ENCODE assay signal across 8 cellular contexts in the genomic region with DNA sequence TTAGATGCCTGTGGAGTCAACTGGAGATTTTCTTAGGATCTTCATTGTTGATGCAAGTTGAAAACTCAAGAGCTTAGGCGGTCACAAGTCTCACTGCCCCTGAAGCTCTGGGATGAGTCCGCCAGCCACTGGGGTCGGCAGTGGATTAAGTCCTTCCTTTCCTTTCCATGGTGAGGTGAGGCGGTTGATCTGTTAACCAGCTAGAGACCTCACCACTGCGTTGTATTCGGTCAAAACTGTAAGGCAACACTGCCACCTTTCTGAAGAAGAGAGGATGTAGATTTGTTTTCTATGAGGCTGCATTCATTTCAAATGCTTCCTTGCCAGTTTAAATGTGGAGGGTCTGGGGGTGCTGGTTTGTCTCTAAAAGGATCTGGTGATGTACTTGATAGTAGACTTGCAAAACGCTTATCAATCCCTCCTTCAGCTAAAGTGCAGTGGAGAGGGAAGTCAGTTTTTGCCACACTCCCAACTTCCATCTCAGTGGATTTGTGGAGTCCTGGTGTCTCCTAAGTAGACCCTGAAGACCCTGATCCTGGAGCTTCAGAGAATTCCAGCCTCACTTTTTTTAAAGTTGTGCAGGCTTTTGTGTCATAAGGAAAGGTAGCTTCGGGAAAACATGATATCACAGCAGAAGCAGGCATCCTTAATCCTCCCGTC. TPM values are rescaled to one million over a fixed set of nuclear protein-coding genes. Genes with fewer than 3 reads are reported as not detected.
A peak's percentile ranks its signal among the peaks of the same experiment; 100 is the strongest.
DNase-seq lines count a peak whose midpoint lies in the region; ATAC-seq and TF ChIP-seq lines count a peak whose summit lies in the region.

No MANE protein-coding gene starts in this region.

- no peak for TF ChIP-seq POLR2A in body of pancreas (IDR thresholded peaks at IDR 0.05)

- peak; percentile 12 for DNase-seq in COLO829 (ENCODE audit: low spot score)
- DNase-seq in HuH-7.5 (ENCODE audit: low spot score), result peak; percentile 16
- DNase-seq in body of pancreas, result peak in 2 of 4 donors; percentile 6 to 15
- DNase-seq in kidney tubule cell (ENCODE audit: low spot score), result peak; percentile 68
- no peak for DNase-seq in NOMO-1 treated with dmso at 0.1 percent for 144 hours (lab: John Stamatoyannopoulos, UW; ENCODE audit: unreplicated experiment)
- no peak for DNase-seq in activated naive CD4-positive, alpha-beta T cell treated with anti-CD3 and anti-CD28 coated beads, Interleukin-2, amount 50 U/mL, for 72 hours (ENCODE audit: low spot score in 2 of 2)

- H3K9me3 ChIP-seq in body of pancreas, result no peaks in the 10 kb centered on the region

- intact Hi-C loops in body of pancreas (cut with DNase I), result no loop called here

- TF ChIP-seq CTCF in body of pancreas (IDR thresholded peaks at IDR 0.05), result peak in 6 of 7 experiments; percentile 11 to 49 (median 42)

- H3K36me3 ChIP-seq in body of pancreas (replicated peaks in 1 of 2; ENCODE audit: insufficient read depth in 1 of 2, low read depth in 2 of 2) (no peaks in the 10 kb centered on the region), urinary bladder (ENCODE audit: insufficient read depth) (no peaks in the 10 kb centered on the region)

- H3K27ac ChIP-seq in body of pancreas, result no peak overlapping the region
- no peak overlapping the region for H3K27ac ChIP-seq in urinary bladder (ENCODE audit: low read depth)

- no peaks in the 10 kb centered on the region for H3K9me3 Mint-ChIP-seq in activated naive CD4-positive, alpha-beta T cell treated with anti-CD3 and anti-CD28 coated beads, Interleukin-2, amount 50 U/mL, for 72 hours

- peaks cover 0 to 10% of the 10 kb centered on the region in 2 donors for H3K27me3 ChIP-seq in body of pancreas

- H3K4me1 ChIP-seq in body of pancreas, result peaks cover 13% of the 10 kb centered on the region
- no peaks in the 10 kb centered on the region for H3K4me1 ChIP-seq in urinary bladder (ENCODE audit: insufficient read depth)

- peaks cover 0 to 21% of the 10 kb centered on the region in 2 donors for H3K36me3 Mint-ChIP-seq in activated naive CD4-positive, alpha-beta T cell treated with anti-CD3 and anti-CD28 coated beads, Interleukin-2, amount 50 U/mL, for 72 hours

- H3K27ac Mint-ChIP-seq in activated naive CD4-positive, alpha-beta T cell treated with anti-CD3 and anti-CD28 coated beads, Interleukin-2, amount 50 U/mL, for 72 hours, result no peak overlapping the region

- ATAC-seq in body of pancreas (no peak), HG03135 (IDR thresholded peaks at IDR 0.05; ENCODE audit: unreplicated experiment) (no peak)
- ATAC-seq in activated naive CD4-positive, alpha-beta T cell treated with anti-CD3 and anti-CD28 coated beads, Interleukin-2, amount 50 U/mL, for 72 hours, result no peak

- H3K4me3 ChIP-seq in body of pancreas (no peak overlapping the region), urinary bladder (ENCODE audit: low read depth, low read length) (peak overlapping the region; percentile 54)

- WGBS in body of pancreas, 2 donors, result 10% methylated on average over 9 of the region's 9 CpGs
- WGBS in urinary bladder, result 8% methylated on average over 9 of the region's 9 CpGs

RNA-seq across cellular contexts. Expression of gene MYOCD, which starts 1.7 kb away (rescaled TPM):
- total RNA-seq in body of pancreas (under 1 TPM; 0.52 to 0.66 TPM), urinary bladder (59.5 TPM)
- 59.4 TPM for polyA plus RNA-seq in urinary bladder
- not detected for total RNA-seq in activated naive CD4-positive, alpha-beta T cell treated with anti-CD3 and anti-CD28 coated beads, Interleukin-2, amount 50 U/mL, for 72 hours

Comparison
In these comparisons a context has a peak if more than half of its experiments do, and no peak if none do; other contexts are left out.
1. DNase-seq: peak in COLO829 (single experiment), HuH-7.5 (single experiment) and kidney tubule cell (single experiment); none in NOMO-1 treated with dmso at 0.1 percent for 144 hours (single experiment) and activated naive CD4-positive, alpha-beta T cell treated with anti-CD3 and anti-CD28 coated beads, Interleukin-2, amount 50 U/mL, for 72 hours (0 of 2).
2. RNA of gene MYOCD, which starts 1.7 kb away (total RNA-seq): 59.5 TPM in urinary bladder (single experiment); 0.52 to 0.66 TPM in body of pancreas and not detected in activated naive CD4-positive, alpha-beta T cell treated with anti-CD3 and anti-CD28 coated beads, Interleukin-2, amount 50 U/mL, for 72 hours; every median in the first group is over 10 times any median in the second.